In genomic region chr3:63571682-63572081, GRCh38 we compare ENCODE assay signal across 22 cellular contexts.
DNase-seq lines count a peak whose midpoint lies in the region; ATAC-seq and TF ChIP-seq lines count a peak whose summit lies in the region.
"Had no signal": no experiment of that assay in that cellular context is flagged by ENCODE, and none has a peak within 500 bp of the region (broad histone marks: within the 10 kb centered on the region; RNA-seq: fewer than 3 reads in every experiment).

No MANE protein-coding gene starts in this region.

- TF ChIP-seq EP300 in gastroesophageal sphincter (IDR thresholded peaks at IDR 0.05), result no peak

- H3K36me3 ChIP-seq in mucosa of descending colon (ENCODE audit: low read depth) (no peaks in the 10 kb centered on the region), gastroesophageal sphincter (no peaks in the 10 kb centered on the region)
- H3K36me3 ChIP-seq: BE2C; BLaER1 treated with 17β-estradiol and CSF1 and Interleukin-3, amounts not matched to agents 10 nM and 100 nM had no signal

- WGBS in gastroesophageal sphincter (ENCODE audit: low coverage in 1 of 2), 2 donors, result 25 to 73% methylated on average over 1 to 3 of the region's 3 CpGs

- H3K27ac ChIP-seq in gastroesophageal sphincter, result no peak overlapping the region
- H3K27ac ChIP-seq: A549; BLaER1 treated with 17β-estradiol and CSF1 and Interleukin-3, amounts not matched to agents 10 nM and 100 nM had no signal

- no peaks in the 10 kb centered on the region for H3K27me3 ChIP-seq in gastroesophageal sphincter
- H3K27me3 ChIP-seq: BLaER1 treated with 17β-estradiol and CSF1 and Interleukin-3, amounts not matched to agents 10 nM and 100 nM had no signal

- peak; percentile 7 for DNase-seq in NCI-H748 (lab: John Stamatoyannopoulos, UW; ENCODE audit: unreplicated experiment)
- no peak for DNase-seq in NCI-H748 treated with DMSO at 0.1 percent for 48 hours (lab: John Stamatoyannopoulos, UW)
- no peak for DNase-seq in mucosa of descending colon
- DNase-seq in NCI-H187 treated with DMSO at 0.1 percent for 48 hours (lab: John Stamatoyannopoulos, UW), result no peak
- DNase-seq: 8988T; ACHN; AML-193; BE2C; Calu3; CD4-positive, alpha-beta T cell; CD8-positive, alpha-beta memory T cell; COR-L47; DMS79; EL; GDM1; HCEC 1CT had no signal

- no peaks in the 10 kb centered on the region for H3K4me1 ChIP-seq in mucosa of descending colon (ENCODE audit: low read depth)
- H3K4me1 ChIP-seq in gastroesophageal sphincter, result no peaks in the 10 kb centered on the region
- H3K4me1 ChIP-seq: A549; BE2C; BLaER1 treated with 17β-estradiol and CSF1 and Interleukin-3, amounts not matched to agents 10 nM and 100 nM had no signal

- H3K4me3 ChIP-seq in mucosa of descending colon (no peak overlapping the region), gastroesophageal sphincter (no peak overlapping the region)
- H3K4me3 ChIP-seq: A549; BLaER1 treated with 17β-estradiol and CSF1 and Interleukin-3, amounts not matched to agents 10 nM and 100 nM; GM12878; GM23338 had no signal

- intact Hi-C loops in mucosa of descending colon (cut with DNase I, micrococcal nuclease), result no loop called here

- ATAC-seq in esophagus mucosa (peak; percentile 20), mucosa of descending colon (peak; percentile 74), gastroesophageal sphincter (no peak)
- ATAC-seq: A549, GM12878 had no signal

- no peak for TF ChIP-seq POLR2A in gastroesophageal sphincter (IDR thresholded peaks at IDR 0.05)

- TF ChIP-seq CTCF in mucosa of descending colon (IDR thresholded peaks at IDR 0.05) (no peak), gastroesophageal sphincter (IDR thresholded peaks at IDR 0.05) (no peak)

- H3K9me3 ChIP-seq in mucosa of descending colon (no peaks in the 10 kb centered on the region), gastroesophageal sphincter (no peaks in the 10 kb centered on the region)
- H3K9me3 ChIP-seq: A549; BE2C; BLaER1 treated with 17β-estradiol and CSF1 and Interleukin-3, amounts not matched to agents 10 nM and 100 nM had no signal
